In the genomic region with DNA sequence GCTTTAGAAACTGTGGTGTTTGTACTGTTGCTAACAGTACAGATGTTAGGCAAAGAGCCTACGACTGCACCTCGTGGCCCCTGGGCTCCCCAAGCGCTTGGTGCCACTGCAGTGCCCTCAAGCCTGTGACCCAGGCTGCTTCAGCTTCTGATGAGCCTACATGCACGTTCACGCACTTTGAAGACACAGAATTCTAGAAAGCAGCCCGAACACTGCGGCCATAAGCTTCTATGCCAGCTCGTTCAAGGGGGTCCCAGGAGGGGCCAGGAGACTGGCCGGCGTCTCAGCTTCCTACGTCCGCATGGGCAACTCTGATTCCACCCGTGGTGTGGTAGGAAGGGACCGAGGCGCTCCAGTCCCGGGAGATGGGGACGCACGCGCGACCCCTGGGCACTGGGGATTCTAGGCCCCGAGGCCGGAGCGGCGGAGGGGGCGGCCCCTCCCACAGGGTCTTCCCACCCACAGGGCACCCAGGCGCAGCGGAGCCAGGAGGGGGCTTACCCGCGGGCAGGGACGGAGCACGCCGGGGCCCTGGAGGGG, we compare ENCODE assay signal across 8 cellular contexts. TPM values are rescaled to one million over a fixed set of nuclear protein-coding genes. Genes with fewer than 3 reads are reported as not detected.
DNase-seq lines count a peak whose midpoint lies in the region; ATAC-seq and TF ChIP-seq lines count a peak whose summit lies in the region.

No MANE protein-coding gene starts in this region.

- peaks cover 17% of the 10 kb centered on the region for H3K4me1 Mint-ChIP-seq in activated CD4-positive, alpha-beta T cell treated with anti-CD3 and anti-CD28 coated beads, Interleukin-2, amount 10 ng/mL, durations not matched to agents 24 days and 14 days

- no peaks in the 10 kb centered on the region for H3K36me3 Mint-ChIP-seq in activated CD4-positive, alpha-beta T cell treated with anti-CD3 and anti-CD28 coated beads, Interleukin-2, amount 10 ng/mL, durations not matched to agents 24 days and 14 days (ENCODE audit: low read depth)

- peak overlapping the region; percentile 43 for H3K4me3 Mint-ChIP-seq in activated CD4-positive, alpha-beta T cell treated with anti-CD3 and anti-CD28 coated beads, Interleukin-2, amount 10 ng/mL, durations not matched to agents 24 days and 14 days

- H3K9me3 ChIP-seq in thymus (ENCODE audit: control insufficient read depth) = no peaks in the 10 kb centered on the region

- peaks cover 52% of the 10 kb centered on the region for H3K27me3 Mint-ChIP-seq in activated CD4-positive, alpha-beta T cell treated with anti-CD3 and anti-CD28 coated beads, Interleukin-2, amount 10 ng/mL, durations not matched to agents 24 days and 14 days

- intact Hi-C loops in activated CD4-positive, alpha-beta T cell treated with anti-CD3 and anti-CD28 coated beads, Interleukin-2, amount 10 ng/mL, durations not matched to agents 24 days and 14 days (cut with micrococcal nuclease) = loop anchor here (5.0 kb wide), 1 partner anchor 38 kb away; no protein-coding TSS in a partner anchor

- no peak overlapping the region for H3K27ac Mint-ChIP-seq in activated CD4-positive, alpha-beta T cell treated with anti-CD3 and anti-CD28 coated beads, Interleukin-2, amount 10 ng/mL, durations not matched to agents 24 days and 14 days

- H3K27ac ChIP-seq in thymus (ENCODE audit: low read depth) = no peak overlapping the region

- no peak for TF ChIP-seq CTCF in astrocyte of the cerebellum (IDR thresholded peaks at IDR 0.05; ENCODE audit: low read depth, low read length, missing control alignments)

- no peak for DNase-seq in activated CD4-positive, alpha-beta T cell treated with anti-CD3 and anti-CD28 coated beads, Interleukin-2, amount 10 ng/mL, durations not matched to agents 24 days and 14 days
- no peak for DNase-seq in activated CD4-positive, alpha-beta T cell treated with anti-CD3 and anti-CD28 coated beads, Interleukin-2, amount 50 U/mL, for 1 hour
- DNase-seq in astrocyte of the cerebellum (ENCODE audit: low read depth) (no peak), left lobe of liver (ENCODE audit: low spot score) (no peak), NCI-H1105 (lab: John Stamatoyannopoulos, UW) (no peak), KG1 (lab: John Stamatoyannopoulos, UW) (no peak), UCSD-AML1 (lab: John Stamatoyannopoulos, UW; ENCODE audit: unreplicated experiment) (no peak)

- no peaks in the 10 kb centered on the region for H3K36me3 ChIP-seq in thymus (ENCODE audit: control insufficient read depth, insufficient read depth)

- peak overlapping the region; percentile 52 for H3K4me3 ChIP-seq in astrocyte of the cerebellum (ENCODE audit: low read depth, low read length)
- H3K4me3 ChIP-seq in thymus (ENCODE audit: low read length) = peak overlapping the region; percentile 47

- H3K9me3 Mint-ChIP-seq in activated CD4-positive, alpha-beta T cell treated with anti-CD3 and anti-CD28 coated beads, Interleukin-2, amount 10 ng/mL, durations not matched to agents 24 days and 14 days = no peaks in the 10 kb centered on the region

- in situ Hi-C loops in astrocyte of the cerebellum (cut with HindIII; ENCODE audit: low sequenced_read_pairs) = no loop called here

- peak; percentile 42 for ATAC-seq in left lobe of liver

- H3K4me1 ChIP-seq in thymus (ENCODE audit: control insufficient read depth, insufficient read depth, low read length) = peaks cover 6% of the 10 kb centered on the region

- H3K27me3 ChIP-seq in thymus (ENCODE audit: control insufficient read depth, insufficient read depth) = peaks cover 16% of the 10 kb centered on the region

- 3% methylated on average over 32 of the region's 32 CpGs for WGBS in thymus

RNA-seq across cellular contexts. Expression of gene MYO5C, which starts 0.7 kb away (rescaled TPM):
- 0.24 and 0.30 TPM in 2 replicates for total RNA-seq in activated CD4-positive, alpha-beta T cell treated with anti-CD3 and anti-CD28 coated beads, Interleukin-2, amount 10 ng/mL, durations not matched to agents 24 days and 14 days
- total RNA-seq in left lobe of liver = 6.3 TPM
- polyA plus RNA-seq in thymus = 3.0 TPM
